ENCODE assay signal across 34 cellular contexts in genomic region chr3:110487840-110488239, GRCh38.
"Had no signal": no experiment of that assay in that cellular context is flagged by ENCODE, and none has a peak within 500 bp of the region (broad histone marks: within the 10 kb centered on the region; RNA-seq: fewer than 3 reads in every experiment).

No MANE protein-coding gene starts in this region.

- H3K27ac ChIP-seq: adrenal gland, ascending aorta, cardiac muscle cell, VCaP had no signal

- H3K27me3 ChIP-seq: adrenal gland, ascending aorta, cardiac muscle cell had no signal

- DNase-seq: activated B cell treated with CpG ODN at 0.5 μM for 24 hours; activated CD4-positive, alpha-beta memory T cell treated with anti-CD3 and anti-CD28 coated beads for 36 hours; activated CD4-positive, alpha-beta T cell treated with anti-CD3 and anti-CD28 coated beads for 4 hours; activated CD4-positive, alpha-beta T cell treated with anti-CD3 and anti-CD28 coated beads, Interleukin-2, amount 10 ng/mL, durations not matched to agents 24 days and 14 days; activated CD4-positive, alpha-beta T cell treated with anti-CD3 and anti-CD28 coated beads, Interleukin-2, amount 50 U/mL, for 1 hour; activated CD4-positive, alpha-beta T cell treated with anti-CD3 and anti-CD28 coated beads, Interleukin-2, amount 50 U/mL, for 4 hours; activated CD4-positive, CD25-positive, alpha-beta regulatory T cell treated with anti-CD3 and anti-CD28 coated beads, Interleukin-2, amount 50 U/mL, for 72 hours; activated CD8-positive, alpha-beta memory T cell treated with anti-CD3 and anti-CD28 coated beads, Interleukin-2, amount 50 U/mL, for 4 hours; activated CD8-positive, alpha-beta T cell treated with anti-CD3 and anti-CD28 coated beads for 36 hours; activated effector memory CD4-positive, alpha-beta T cell treated with anti-CD3 and anti-CD28 coated beads, Interleukin-2, amount 50 U/mL, for 16 hours; activated gamma-delta T cell treated with Interleukin-2 at 50 U/mL for 16 hours; activated naive CD4-positive, alpha-beta T cell; activated naive CD4-positive, alpha-beta T cell treated with anti-CD3 and anti-CD28 coated beads for 36 hours; activated naive CD4-positive, alpha-beta T cell treated with anti-CD3 and anti-CD28 coated beads, Interleukin-2, amount 50 U/mL, for 16 hours; activated naive CD8-positive, alpha-beta T cell treated with anti-CD3 and anti-CD28 coated beads for 36 hours; activated T-cell treated with anti-CD3 and anti-CD28 coated beads for 4 hours; activated T-cell treated with anti-CD3 and anti-CD28 coated beads, Interleukin-2, amount 50 U/mL, for 1 hour; activated T-cell treated with anti-CD3 and anti-CD28 coated beads, Interleukin-2, amount 50 U/mL, for 4 hours; activated T-cell treated with anti-CD3 and anti-CD28 coated beads, Interleukin-2, amount 50 U/mL, for 72 hours; adrenal gland; amygdala; anterior cingulate cortex; caudate nucleus; cerebellar nuclear complex; T-helper 1 cell; T-helper 2 cell; T-helper 9 cell had no signal

- FAIRE-seq: bronchial epithelial cell, TTC549 had no signal

- H3K4me1 ChIP-seq: adrenal gland, ascending aorta had no signal

- ATAC-seq: activated CD8-positive, alpha-beta T cell treated with anti-CD3 and anti-CD28 coated beads for 36 hours; activated naive CD4-positive, alpha-beta T cell treated with anti-CD3 and anti-CD28 coated beads, Interleukin-2, amount 50 U/mL, for 72 hours; activated T-cell treated with anti-CD3 and anti-CD28 coated beads, Interleukin-2, amount 50 U/mL, for 4 hours; activated T-cell treated with anti-CD3 and anti-CD28 coated beads, Interleukin-2, amount 50 U/mL, for 72 hours; activated T-helper 17 cell treated with anti-CD3 and anti-CD28 coated beads, Interleukin-2, amount 50 U/mL, for 72 hours had no signal

- H3K4me3 ChIP-seq: adrenal gland, ascending aorta, cardiac muscle cell had no signal

- H3K36me3 ChIP-seq: adrenal gland, ascending aorta, cardiac muscle cell had no signal
